Comparison of ENCODE assay signal across 16 cellular contexts in genomic region chr6:105212587-105212986, GRCh38. TPM values are rescaled to one million over a fixed set of nuclear protein-coding genes. Genes with fewer than 3 reads are reported as not detected.
DNase-seq lines count a peak whose midpoint lies in the region; ATAC-seq lines count a peak whose summit lies in the region.
"Had no signal": no experiment of that assay in that cellular context is flagged by ENCODE, and none has a peak within 500 bp of the region (broad histone marks: within the 10 kb centered on the region; RNA-seq: fewer than 3 reads in every experiment).

No MANE protein-coding gene starts in this region.

- no peak overlapping the region for H3K18ac ChIP-seq in neuronal stem cell (ENCODE audit: low read length)

- H3K27me3 Mint-ChIP-seq in activated T-helper 17 cell treated with anti-CD3 and anti-CD28 coated beads, Interleukin-2, amount 50 U/mL, for 72 hours, result peaks cover 12% of the 10 kb centered on the region

- no peak overlapping the region for H2BK120ac ChIP-seq in neuronal stem cell (ENCODE audit: low read depth, low read length)

- H3K79me1 ChIP-seq in neuronal stem cell (ENCODE audit: low read depth, low read length), result no peaks in the 10 kb centered on the region

- H3K4me1 Mint-ChIP-seq in activated T-helper 17 cell treated with anti-CD3 and anti-CD28 coated beads, Interleukin-2, amount 50 U/mL, for 72 hours, result peaks cover 5% of the 10 kb centered on the region
- H3K4me1 Mint-ChIP-seq: central memory CD8-positive, alpha-beta T cell; immature natural killer cell had no signal

- no CpG with 5 or more reads among the region's 1 CpG for WGBS in neuronal stem cell (ENCODE audit: extremely low coverage in 2 of 2, insufficient read length in 2 of 2, insufficient replicate concordance in 1 of 2), 2 donors

- DNase-seq in neuronal stem cell (ENCODE audit: low spot score) (no peak), germinal center (ENCODE audit: low spot score) (no peak), NCI-H187 treated with DMSO at 0.1 percent for 48 hours (lab: John Stamatoyannopoulos, UW) (no peak)
- DNase-seq: activated CD8-positive, alpha-beta memory T cell treated with anti-CD3 and anti-CD28 coated beads, Interleukin-2, amount 50 U/mL, for 4 hours; immature natural killer cell; NCI-H1105 treated with DMSO at 0.1 percent for 48 hours; NCI-H446; retina; transverse colon had no signal

- no peaks in the 10 kb centered on the region for H3K4me1 ChIP-seq in neuronal stem cell (ENCODE audit: control insufficient read depth in 2 of 2, insufficient read depth in 1 of 2, low read depth in 1 of 2, low read length in 2 of 2)
- H3K4me1 ChIP-seq: transverse colon had no signal

- no peak overlapping the region for H2BK12ac ChIP-seq in neuronal stem cell (ENCODE audit: low read length)

- no peaks in the 10 kb centered on the region for H3K27me3 ChIP-seq in neuronal stem cell (ENCODE audit: control insufficient read depth in 3 of 3, insufficient read depth in 3 of 3, low read depth in 1 of 3, low read length in 3 of 3)
- H3K27me3 ChIP-seq: transverse colon had no signal

- H3K4me3 Mint-ChIP-seq in activated T-helper 17 cell treated with anti-CD3 and anti-CD28 coated beads, Interleukin-2, amount 50 U/mL, for 72 hours, result peak overlapping the region; percentile 54
- H3K4me3 Mint-ChIP-seq: central memory CD8-positive, alpha-beta T cell; immature natural killer cell had no signal

- H2AFZ ChIP-seq in neuronal stem cell (ENCODE audit: low read length), result no peak overlapping the region

- H3K9me3 ChIP-seq in neuronal stem cell (replicated peaks in 1 of 2; ENCODE audit: control insufficient read depth in 2 of 2, insufficient read depth in 1 of 2, low read depth in 1 of 2, low read length in 2 of 2), result no peaks in the 10 kb centered on the region
- H3K9me3 ChIP-seq: transverse colon had no signal

- H3K23ac ChIP-seq in neuronal stem cell (ENCODE audit: low read depth, low read length, poor library complexity), result no peak overlapping the region

- no peak overlapping the region for H4K8ac ChIP-seq in neuronal stem cell (ENCODE audit: low read depth, low read length)

- H2BK15ac ChIP-seq in neuronal stem cell (ENCODE audit: low read length), result no peak overlapping the region

- H3K36me3 ChIP-seq in neuronal stem cell (replicated peaks in 1 of 2; ENCODE audit: control insufficient read depth in 2 of 2, insufficient read depth in 2 of 2, low read length in 2 of 2), result no peaks in the 10 kb centered on the region
- H3K36me3 ChIP-seq: transverse colon had no signal

- H3K9me3 Mint-ChIP-seq in activated T-helper 17 cell treated with anti-CD3 and anti-CD28 coated beads, Interleukin-2, amount 50 U/mL, for 72 hours, result no peaks in the 10 kb centered on the region
- H3K9me3 Mint-ChIP-seq: central memory CD8-positive, alpha-beta T cell; immature natural killer cell had no signal

- H4K91ac ChIP-seq in neuronal stem cell (ENCODE audit: low read depth, low read length, poor library complexity), result no peak overlapping the region

- H3K27ac ChIP-seq in neuronal stem cell (replicated peaks; ENCODE audit: low read length), result no peak overlapping the region
- H3K27ac ChIP-seq: transverse colon had no signal

- H3K9ac ChIP-seq in neuronal stem cell (ENCODE audit: low read depth, low read length, poor library complexity), result no peak overlapping the region

- H3K4ac ChIP-seq in neuronal stem cell (ENCODE audit: low read length), result no peak overlapping the region

- peak; percentile 65 for ATAC-seq in GM18498 (IDR thresholded peaks at IDR 0.05; ENCODE audit: unreplicated experiment)
- ATAC-seq in GM19043 (IDR thresholded peaks at IDR 0.05; ENCODE audit: low read depth, unreplicated experiment), result peak; percentile 81
- ATAC-seq in HG02884 (IDR thresholded peaks at IDR 0.05; ENCODE audit: unreplicated experiment), result peak; percentile 54
- peak; percentile 88 for ATAC-seq in activated T-helper 17 cell treated with anti-CD3 and anti-CD28 coated beads, Interleukin-2, amount 50 U/mL, for 72 hours (replicated peaks)
- ATAC-seq in GM19455 (IDR thresholded peaks at IDR 0.05; ENCODE audit: unreplicated experiment), result no peak

- H3K4me3 ChIP-seq in neuronal stem cell (ENCODE audit: low read length in 2 of 2), result no peak overlapping the region
- H3K4me3 ChIP-seq: transverse colon had no signal

- no peak overlapping the region for H3K4me2 ChIP-seq in neuronal stem cell (ENCODE audit: insufficient read depth, low read length, poor library complexity, severe bottlenecking)

- no peak overlapping the region for H2AK5ac ChIP-seq in neuronal stem cell (ENCODE audit: low read depth, low read length)

- H3K14ac ChIP-seq in neuronal stem cell (ENCODE audit: low read length), result no peak overlapping the region

- H3K36me3 Mint-ChIP-seq in activated T-helper 17 cell treated with anti-CD3 and anti-CD28 coated beads, Interleukin-2, amount 50 U/mL, for 72 hours (ENCODE audit: low read depth), result no peaks in the 10 kb centered on the region
- H3K36me3 Mint-ChIP-seq: immature natural killer cell had no signal

- no peak overlapping the region for H2BK5ac ChIP-seq in neuronal stem cell (ENCODE audit: low read length)

- H3K27ac Mint-ChIP-seq in activated T-helper 17 cell treated with anti-CD3 and anti-CD28 coated beads, Interleukin-2, amount 50 U/mL, for 72 hours, result peak overlapping the region; percentile 87
- H3K27ac Mint-ChIP-seq: immature natural killer cell had no signal

RNA-seq across cellular contexts. Expression of gene POPDC3, which starts 32.8 kb away (rescaled TPM):
- total RNA-seq in activated T-helper 17 cell treated with anti-CD3 and anti-CD28 coated beads, Interleukin-2, amount 50 U/mL, for 72 hours, result under 1 TPM in 1 of 2 donors, not detected in 1; 0.24 TPM
- 3.1 TPM for polyA plus RNA-seq in neuronal stem cell (2013, experiment 1 of 2)
- 3.2 TPM for polyA plus RNA-seq in neuronal stem cell (2013, experiment 2 of 2)
- polyA plus RNA-seq: immature natural killer cell, neural cell had no signal
